In genomic region chr9:105501414-105501813, GRCh38 we compare ENCODE assay signal across 30 cellular contexts.
"Had no signal": no experiment of that assay in that cellular context is flagged by ENCODE, and none has a peak within 500 bp of the region (broad histone marks: within the 10 kb centered on the region; RNA-seq: fewer than 3 reads in every experiment).

No MANE protein-coding gene starts in this region.

- H3K27ac Mint-ChIP-seq: naive thymus-derived CD8-positive, alpha-beta T cell; nephron; stimulated activated naive B cell treated with anti-CD40 and anti-IgM and Interleukin-4, amounts not matched to agents 10 μg/mL and 1 μg/mL and 100 μg/mL, for 72 hours had no signal

- H3K4me3 Mint-ChIP-seq: naive thymus-derived CD8-positive, alpha-beta T cell; nephron; neural crest cell; stimulated activated naive B cell treated with anti-CD40 and anti-IgM and Interleukin-4, amounts not matched to agents 10 μg/mL and 1 μg/mL and 100 μg/mL, for 72 hours had no signal

- H3K36me3 Mint-ChIP-seq: naive thymus-derived CD8-positive, alpha-beta T cell had no signal

- H3K4me3 ChIP-seq: left lung, lower lobe of right lung, pancreas, prostate gland, skin epidermis, stomach, testis, thyroid gland, transverse colon, upper lobe of left lung, vagina had no signal

- H3K4me1 Mint-ChIP-seq: nephron had no signal

- H3K9me3 Mint-ChIP-seq: stimulated activated naive B cell treated with anti-CD40 and anti-IgM and Interleukin-4, amounts not matched to agents 10 μg/mL and 1 μg/mL and 100 μg/mL, for 72 hours had no signal

- DNase-seq: kidney glomerular epithelial cell; left cardiac atrium; left lung; lower lobe of right lung; mammary epithelial cell; mesenchymal stem cell; naive thymus-derived CD8-positive, alpha-beta T cell; nucleus accumbens; pancreas; posterior cingulate gyrus; retina; right cardiac atrium; stimulated activated CD4-positive, alpha-beta T cell treated with anti-CD3 and anti-CD28 coated beads, Interleukin-12 subunit alpha, Interleukin-12 subunit beta, amount 100 ng/mL, for 4 hours; stimulated activated CD4-positive, alpha-beta T cell treated with anti-CD3 and anti-CD28 coated beads, Interleukin-15, amount 100 ng/mL, for 24 hours; stimulated activated CD4-positive, alpha-beta T cell treated with anti-CD3 and anti-CD28 coated beads, Interleukin-2, amount 100 ng/mL, for 24 hours; stimulated activated CD4-positive, alpha-beta T cell treated with anti-CD3 and anti-CD28 coated beads, Interleukin-4, amount 100 ng/mL, for 1 hour; stimulated activated naive B cell treated with anti-CD40 and anti-IgM and Interleukin-4, amounts not matched to agents 10 μg/mL and 1 μg/mL and 100 μg/mL, for 72 hours; stimulated activated naive CD8-positive, alpha-beta T cell treated with anti-CD3 and anti-CD28 coated beads, Interleukin-15, Interleukin-2, amounts not matched to agents 100 U/mL and 50 U/mL, for 24 hours; stomach; testis; thyroid gland; transverse colon; upper lobe of left lung had no signal

- H3K27me3 Mint-ChIP-seq: naive thymus-derived CD8-positive, alpha-beta T cell; stimulated activated naive B cell treated with anti-CD40 and anti-IgM and Interleukin-4, amounts not matched to agents 10 μg/mL and 1 μg/mL and 100 μg/mL, for 72 hours had no signal

- ATAC-seq: left cardiac atrium; left lung; lower lobe of right lung; naive thymus-derived CD8-positive, alpha-beta T cell; pancreas; right cardiac atrium; sciatic nerve; stimulated activated naive B cell treated with anti-CD40 and anti-IgM and Interleukin-4, amounts not matched to agents 10 μg/mL and 1 μg/mL and 100 μg/mL, for 72 hours; stimulated activated naive CD8-positive, alpha-beta T cell treated with anti-CD3 and anti-CD28 coated beads, Interleukin-15, Interleukin-2, amounts not matched to agents 100 U/mL and 50 U/mL, for 24 hours had no signal

- FAIRE-seq: keratinocyte, pancreas had no signal
